8 cellular contexts compared by ENCODE assay signal in the genomic region with DNA sequence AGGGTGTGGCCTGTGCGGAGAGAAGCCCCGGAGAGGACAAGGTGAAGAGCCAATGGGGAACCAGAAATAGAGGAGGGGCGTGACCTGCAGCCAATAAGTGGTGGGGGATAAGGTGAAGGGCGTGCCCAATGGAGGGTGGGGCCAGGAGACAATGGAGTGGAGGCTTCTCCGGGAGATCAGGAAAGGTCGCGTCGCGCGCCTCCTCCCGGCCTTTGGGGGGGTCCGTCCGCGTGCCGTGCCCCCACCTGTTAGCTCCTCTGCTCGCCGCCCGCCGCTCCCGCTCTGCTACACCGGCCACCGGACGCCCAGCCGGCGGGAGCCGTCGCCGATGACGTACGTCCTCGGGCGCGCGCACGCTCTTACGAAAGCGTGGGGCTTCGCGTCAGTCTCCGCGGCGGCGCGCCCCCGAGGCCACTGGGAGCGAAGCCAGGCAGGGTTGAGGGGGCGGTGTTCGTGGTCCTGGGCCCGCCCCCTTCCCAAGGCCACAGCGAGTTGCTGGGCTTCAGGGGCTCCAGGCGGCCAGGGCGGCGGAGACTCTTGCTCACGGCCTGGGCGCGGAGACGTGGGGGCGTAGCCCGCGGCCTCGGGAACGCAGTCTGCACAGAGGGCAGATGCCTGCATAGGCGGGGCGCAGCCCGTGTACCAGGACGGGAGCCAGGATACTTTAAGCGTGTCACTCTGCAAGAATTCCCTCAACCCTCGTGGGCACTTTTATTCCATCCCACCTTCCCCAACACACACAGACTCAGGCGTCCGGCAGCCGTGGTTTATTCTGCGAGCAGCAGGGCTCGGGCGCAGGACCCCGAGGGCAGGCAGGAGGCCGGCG. TPM values are rescaled to one million over a fixed set of nuclear protein-coding genes. Genes with fewer than 3 reads are reported as not detected.
DNase-seq lines count a peak whose midpoint lies in the region; ATAC-seq and TF ChIP-seq lines count a peak whose summit lies in the region.

A gene (minus strand): TSS at position 337 of the 826 bp plus-strand sequence. CDS start 3,353 bp downstream, outside the sequence.

- POLR2A ChIA-PET in WTC11 (lab: Charles Lee): interaction anchor here (2.1 kb wide), 1 partner anchor 8 kb away, joined by 6 read pairs; no protein-coding TSS in a partner anchor

- H3K4me3 ChIP-seq in AG09309 (ENCODE audit: control insufficient read depth, low read depth, low read length): peak within 1 kb of the TSS; percentile 46
- H3K4me3 ChIP-seq in cardiac fibroblast (replicated peaks in 1 of 2; ENCODE audit: low read depth in 2 of 2, low read length in 2 of 2): peak within 1 kb of the TSS; percentile 62 to 77

- no peaks in the 10 kb centered on the region for H3K36me3 Mint-ChIP-seq in WTC11

- no peaks in the 10 kb centered on the region for H3K9me3 Mint-ChIP-seq in WTC11

- H3K4me1 Mint-ChIP-seq in WTC11: peaks cover 19% of the 10 kb centered on the region

- H3K27me3 Mint-ChIP-seq in WTC11 (ENCODE audit: low read depth): peaks cover 31% of the 10 kb centered on the region

- CTCF ChIA-PET in WTC11 (lab: Charles Lee): interaction anchor here (0.6 to 4.4 kb wide), 16 partner anchors 10 to 911 kb away, joined by 3 to 88 read pairs (median 19); a partner anchor contains a TSS

- peak within 1 kb of the TSS; percentile 82 for H3K4me3 Mint-ChIP-seq in WTC11

- H3K27ac Mint-ChIP-seq in WTC11: no peak within 1 kb of the TSS

- DNase-seq in AG09309 (ENCODE audit: low read depth) (peak; percentile 88), NCI-H345 (lab: John Stamatoyannopoulos, UW) (peak; percentile 94), WTC11 (ENCODE audit: low spot score) (peak; percentile 94), cardiac fibroblast (ENCODE audit: low read depth in 2 of 2) (peak; percentile 99), inferior parietal cortex (ENCODE audit: extremely low spot score) (peak; percentile 95), smooth muscle cell of the brain vasculature (ENCODE audit: low read depth, low spot score) (peak; percentile 91)

- ATAC-seq in GM19025 (IDR thresholded peaks at IDR 0.05; ENCODE audit: low read depth, unreplicated experiment) (peak; percentile 92), HG03280 (IDR thresholded peaks at IDR 0.05; ENCODE audit: unreplicated experiment) (peak; percentile 92), WTC11 (peak; percentile 90)

- TF ChIP-seq CTCF in AG09309 (IDR thresholded peaks at IDR 0.05; ENCODE audit: control insufficient read depth, insufficient read depth, low read depth, low read length, missing control alignments) (no peak), WTC11 (IDR thresholded peaks at IDR 0.05) (no peak), cardiac fibroblast (IDR thresholded peaks at IDR 0.05; ENCODE audit: low read depth, low read length) (no peak)

TF ChIP-seq in WTC11, 78 proteins besides CTCF, POLR2A, EP300 and RAD21 (continues in another document):
- TF ChIP-seq MYBL2 (CRISPR knock-in tag; IDR thresholded peaks at IDR 0.05) (0 out of 2 replicates have a peak, but pooled peaks have one; percentile 29), MXD4 (CRISPR knock-in tag; IDR thresholded peaks at IDR 0.05; ENCODE audit: borderline replicate concordance) (no peak), FOXK1 (CRISPR knock-in tag; IDR thresholded peaks at IDR 0.05) (peak; percentile 54), SP1 (CRISPR knock-in tag; conservative IDR thresholded peaks at IDR 0.05) (peak; percentile 91), NR3C1 (CRISPR knock-in tag; conservative IDR thresholded peaks at IDR 0.05; ENCODE audit: low read depth) (no peak), GTF2I (CRISPR knock-in tag; conservative IDR thresholded peaks at IDR 0.05) (no peak), ETV6 (CRISPR knock-in tag; IDR thresholded peaks at IDR 0.05) (peak; percentile 74; the same call in 1 of the 2 replicates), ZBTB21 (CRISPR knock-in tag; IDR thresholded peaks at IDR 0.05; ENCODE audit: borderline replicate concordance) (peak; percentile 91; the same call in 1 of the 2 replicates), RELA (CRISPR knock-in tag; IDR thresholded peaks at IDR 0.05; ENCODE audit: borderline replicate concordance) (0 out of 2 replicates have a peak, but pooled peaks have one; percentile 40), ZNF416 (CRISPR knock-in tag; IDR thresholded peaks at IDR 0.05) (peak; percentile 73; the same call in 1 of the 2 replicates), TEAD1 (CRISPR knock-in tag; IDR thresholded peaks at IDR 0.05) (0 out of 2 replicates have a peak, but pooled peaks have one; percentile 13), CREM (CRISPR knock-in tag; IDR thresholded peaks at IDR 0.05) (peak; percentile 85), ZNF138 (CRISPR knock-in tag; conservative IDR thresholded peaks at IDR 0.05) (no peak), GABPB1 (CRISPR knock-in tag; IDR thresholded peaks at IDR 0.05) (peak; percentile 73), NFYB (CRISPR knock-in tag; conservative IDR thresholded peaks at IDR 0.05; ENCODE audit: low read depth) (peak; percentile 88), KAT7 (CRISPR knock-in tag; IDR thresholded peaks at IDR 0.05; ENCODE audit: borderline replicate concordance) (no peak), NR2C2 (CRISPR knock-in tag; IDR thresholded peaks at IDR 0.05) (no peak)
- TF ChIP-seq, protein P1, sequence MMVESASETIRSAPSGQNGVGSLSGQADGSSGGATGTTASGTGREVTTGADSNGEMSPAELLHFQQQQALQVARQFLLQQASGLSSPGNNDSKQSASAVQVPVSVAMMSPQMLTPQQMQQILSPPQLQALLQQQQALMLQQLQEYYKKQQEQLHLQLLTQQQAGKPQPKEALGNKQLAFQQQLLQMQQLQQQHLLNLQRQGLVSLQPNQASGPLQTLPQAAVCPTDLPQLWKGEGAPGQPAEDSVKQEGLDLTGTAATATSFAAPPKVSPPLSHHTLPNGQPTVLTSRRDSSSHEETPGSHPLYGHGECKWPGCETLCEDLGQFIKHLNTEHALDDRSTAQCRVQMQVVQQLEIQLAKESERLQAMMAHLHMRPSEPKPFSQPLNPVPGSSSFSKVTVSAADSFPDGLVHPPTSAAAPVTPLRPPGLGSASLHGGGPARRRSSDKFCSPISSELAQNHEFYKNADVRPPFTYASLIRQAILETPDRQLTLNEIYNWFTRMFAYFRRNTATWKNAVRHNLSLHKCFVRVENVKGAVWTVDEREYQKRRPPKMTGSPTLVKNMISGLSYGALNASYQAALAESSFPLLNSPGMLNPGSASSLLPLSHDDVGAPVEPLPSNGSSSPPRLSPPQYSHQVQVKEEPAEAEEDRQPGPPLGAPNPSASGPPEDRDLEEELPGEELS (CRISPR knock-in tag; IDR thresholded peaks at IDR 0.05): peak; percentile 85
- TF ChIP-seq, protein P2, sequence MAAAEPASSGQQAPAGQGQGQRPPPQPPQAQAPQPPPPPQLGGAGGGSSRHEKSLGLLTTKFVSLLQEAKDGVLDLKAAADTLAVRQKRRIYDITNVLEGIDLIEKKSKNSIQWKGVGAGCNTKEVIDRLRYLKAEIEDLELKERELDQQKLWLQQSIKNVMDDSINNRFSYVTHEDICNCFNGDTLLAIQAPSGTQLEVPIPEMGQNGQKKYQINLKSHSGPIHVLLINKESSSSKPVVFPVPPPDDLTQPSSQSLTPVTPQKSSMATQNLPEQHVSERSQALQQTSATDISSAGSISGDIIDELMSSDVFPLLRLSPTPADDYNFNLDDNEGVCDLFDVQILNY (CRISPR knock-in tag; IDR thresholded peaks at IDR 0.05): peak; percentile 39; the same call in 1 of the 2 replicates
- TF ChIP-seq, protein P3, sequence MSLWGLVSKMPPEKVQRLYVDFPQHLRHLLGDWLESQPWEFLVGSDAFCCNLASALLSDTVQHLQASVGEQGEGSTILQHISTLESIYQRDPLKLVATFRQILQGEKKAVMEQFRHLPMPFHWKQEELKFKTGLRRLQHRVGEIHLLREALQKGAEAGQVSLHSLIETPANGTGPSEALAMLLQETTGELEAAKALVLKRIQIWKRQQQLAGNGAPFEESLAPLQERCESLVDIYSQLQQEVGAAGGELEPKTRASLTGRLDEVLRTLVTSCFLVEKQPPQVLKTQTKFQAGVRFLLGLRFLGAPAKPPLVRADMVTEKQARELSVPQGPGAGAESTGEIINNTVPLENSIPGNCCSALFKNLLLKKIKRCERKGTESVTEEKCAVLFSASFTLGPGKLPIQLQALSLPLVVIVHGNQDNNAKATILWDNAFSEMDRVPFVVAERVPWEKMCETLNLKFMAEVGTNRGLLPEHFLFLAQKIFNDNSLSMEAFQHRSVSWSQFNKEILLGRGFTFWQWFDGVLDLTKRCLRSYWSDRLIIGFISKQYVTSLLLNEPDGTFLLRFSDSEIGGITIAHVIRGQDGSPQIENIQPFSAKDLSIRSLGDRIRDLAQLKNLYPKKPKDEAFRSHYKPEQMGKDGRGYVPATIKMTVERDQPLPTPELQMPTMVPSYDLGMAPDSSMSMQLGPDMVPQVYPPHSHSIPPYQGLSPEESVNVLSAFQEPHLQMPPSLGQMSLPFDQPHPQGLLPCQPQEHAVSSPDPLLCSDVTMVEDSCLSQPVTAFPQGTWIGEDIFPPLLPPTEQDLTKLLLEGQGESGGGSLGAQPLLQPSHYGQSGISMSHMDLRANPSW (CRISPR knock-in tag; conservative IDR thresholded peaks at IDR 0.05; ENCODE audit: low read depth): no peak
- TF ChIP-seq, protein P4, sequence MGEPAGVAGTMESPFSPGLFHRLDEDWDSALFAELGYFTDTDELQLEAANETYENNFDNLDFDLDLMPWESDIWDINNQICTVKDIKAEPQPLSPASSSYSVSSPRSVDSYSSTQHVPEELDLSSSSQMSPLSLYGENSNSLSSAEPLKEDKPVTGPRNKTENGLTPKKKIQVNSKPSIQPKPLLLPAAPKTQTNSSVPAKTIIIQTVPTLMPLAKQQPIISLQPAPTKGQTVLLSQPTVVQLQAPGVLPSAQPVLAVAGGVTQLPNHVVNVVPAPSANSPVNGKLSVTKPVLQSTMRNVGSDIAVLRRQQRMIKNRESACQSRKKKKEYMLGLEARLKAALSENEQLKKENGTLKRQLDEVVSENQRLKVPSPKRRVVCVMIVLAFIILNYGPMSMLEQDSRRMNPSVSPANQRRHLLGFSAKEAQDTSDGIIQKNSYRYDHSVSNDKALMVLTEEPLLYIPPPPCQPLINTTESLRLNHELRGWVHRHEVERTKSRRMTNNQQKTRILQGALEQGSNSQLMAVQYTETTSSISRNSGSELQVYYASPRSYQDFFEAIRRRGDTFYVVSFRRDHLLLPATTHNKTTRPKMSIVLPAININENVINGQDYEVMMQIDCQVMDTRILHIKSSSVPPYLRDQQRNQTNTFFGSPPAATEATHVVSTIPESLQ (CRISPR knock-in tag; IDR thresholded peaks at IDR 0.05): no peak
- TF ChIP-seq, protein P5, sequence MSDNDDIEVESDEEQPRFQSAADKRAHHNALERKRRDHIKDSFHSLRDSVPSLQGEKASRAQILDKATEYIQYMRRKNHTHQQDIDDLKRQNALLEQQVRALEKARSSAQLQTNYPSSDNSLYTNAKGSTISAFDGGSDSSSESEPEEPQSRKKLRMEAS (CRISPR knock-in tag; IDR thresholded peaks at IDR 0.05): peak; percentile 77

RNA-seq across cellular contexts. Expression of the gene that starts here (rescaled TPM):
- 40.8 to 54.3 TPM (median 50.5 TPM) in 3 replicates for total RNA-seq in WTC11 (2021)

Comparison
In these comparisons a context has a peak if more than half of its experiments do, and no peak if none do; other contexts are left out.
1. Peak in every context shown above with its lines: DNase-seq, ATAC-seq and H3K4me3 ChIP-seq.